In the genomic region with DNA sequence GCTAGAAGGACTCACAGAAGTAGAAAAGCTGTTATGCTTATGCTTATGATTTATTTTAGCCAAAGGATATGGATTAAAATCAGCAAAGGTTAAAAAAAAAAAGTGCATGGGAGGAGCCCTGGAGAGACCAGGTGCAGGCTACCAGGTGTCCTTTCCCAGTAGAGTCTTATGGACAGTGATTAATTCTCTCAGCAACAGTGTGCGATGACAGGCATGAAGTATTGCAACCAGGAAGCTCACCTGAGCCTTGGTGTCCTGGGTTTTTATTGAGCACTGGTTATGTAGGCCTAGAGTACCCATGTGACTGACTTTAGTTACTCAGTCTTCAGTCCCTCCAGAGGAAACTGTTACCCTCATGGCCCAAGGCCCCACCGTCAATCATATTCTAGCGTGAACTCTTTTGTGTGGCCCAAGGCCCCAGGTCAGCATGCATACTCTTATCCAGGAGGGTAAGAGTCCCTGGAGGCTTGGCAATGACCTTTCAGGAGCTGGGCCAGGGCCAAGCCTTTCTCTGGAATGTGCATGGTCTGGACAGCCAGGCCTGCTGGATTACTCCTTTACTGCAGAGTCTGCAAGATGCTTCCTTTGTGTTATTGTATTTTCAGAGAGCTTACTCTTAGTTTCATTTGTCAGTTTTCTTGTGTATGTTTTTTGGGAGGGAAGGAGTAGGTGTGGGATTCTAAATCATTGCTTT, we compare ENCODE assay signal across 23 cellular contexts.
DNase-seq lines count a peak whose midpoint lies in the region; ATAC-seq and TF ChIP-seq lines count a peak whose summit lies in the region.
"Had no signal": no experiment of that assay in that cellular context is flagged by ENCODE, and none has a peak within 500 bp of the region (broad histone marks: within the 10 kb centered on the region; RNA-seq: fewer than 3 reads in every experiment).

No MANE protein-coding gene starts in this region.

- no peak for TF ChIP-seq CTCF in choroid plexus epithelial cell (conservative IDR thresholded peaks at IDR 0.05; ENCODE audit: low read depth, low read length)
- TF ChIP-seq CTCF in lung (IDR thresholded peaks at IDR 0.05; ENCODE audit: control extremely low read depth, extremely low read depth): no peak
- no peak for TF ChIP-seq CTCF in stomach (IDR thresholded peaks at IDR 0.05)

- peak overlapping the region in 1 of 2 donors; percentile 4 for H3K27ac ChIP-seq in lung (ENCODE audit: low read depth in 1 of 2, low read length in 1 of 2)
- H3K27ac ChIP-seq in stomach: no peak overlapping the region
- H3K27ac ChIP-seq: 22Rv1, GM23248, Peyer's patch, SK-N-MC, tibial artery had no signal

- no peaks in the 10 kb centered on the region for H3K27me3 ChIP-seq in lung (ENCODE audit: control insufficient read depth, insufficient read depth)
- no peaks in the 10 kb centered on the region for H3K27me3 ChIP-seq in stomach
- H3K27me3 ChIP-seq: Peyer's patch, tibial artery had no signal

- WGBS in lung, 2 donors: 76 to 84% methylated on average over 3 of the region's 3 CpGs
- 55 to 77% (median 63%) methylated on average over 3 of the region's 3 CpGs for WGBS in stomach, 5 donors

- TF ChIP-seq POLR2A in stomach (IDR thresholded peaks at IDR 0.05): no peak

- H3K4me1 ChIP-seq in lung (ENCODE audit: control insufficient read depth in 2 of 2, insufficient read depth in 2 of 2, low read length in 2 of 2): no peaks in the 10 kb centered on the region
- peaks cover 0 to 5% (median 0%) of the 10 kb centered on the region in 4 donors for H3K4me1 ChIP-seq in stomach
- H3K4me1 ChIP-seq: Peyer's patch had no signal

- H3K36me3 ChIP-seq in lung (ENCODE audit: control insufficient read depth in 2 of 2, insufficient read depth in 2 of 2, low read length in 2 of 2) (no peaks in the 10 kb centered on the region), stomach (no peaks in the 10 kb centered on the region)
- H3K36me3 ChIP-seq: Peyer's patch, tibial artery had no signal

- no peak overlapping the region for H3K4me3 ChIP-seq in choroid plexus epithelial cell (ENCODE audit: low read depth, low read length)
- no peak overlapping the region for H3K4me3 ChIP-seq in lung
- no peak overlapping the region for H3K4me3 ChIP-seq in stomach
- H3K4me3 ChIP-seq: GM23248, Peyer's patch, SK-N-MC, tibial artery had no signal

- peak; percentile 15 for DNase-seq in DMS53 (lab: John Stamatoyannopoulos, UW)
- DNase-seq in DMS53 treated with DMSO at 0.1 percent for 48 hours (lab: John Stamatoyannopoulos, UW; ENCODE audit: unreplicated experiment): no peak
- peak; percentile 10 for DNase-seq in choroid plexus epithelial cell (ENCODE audit: low read depth)
- peak; percentile 74 for DNase-seq in lung (ENCODE audit: low spot score)
- peak; percentile 81 for DNase-seq in stomach
- DNase-seq in inferior parietal cortex (ENCODE audit: extremely low spot score): no peak
- DNase-seq in activated CD8-positive, alpha-beta memory T cell treated with anti-CD3 and anti-CD28 coated beads, Interleukin-2, amount 50 U/mL, for 4 hours: no peak
- DNase-seq: activated CD4-positive, alpha-beta T cell treated with anti-CD3 and anti-CD28 coated beads for 48 hours; activated naive CD4-positive, alpha-beta T cell treated with Interleukin-2 at 50 U/mL for 16 hours; activated T-cell treated with anti-CD3 and anti-CD28 coated beads, Interleukin-2, amount 50 U/mL, for 48 hours; amygdala; caudate nucleus; GM23248; naive thymus-derived CD4-positive, alpha-beta T cell; NCI-H146; NCI-H510A; nucleus accumbens; Peyer's patch; retina; tibial artery had no signal

- no peak for TF ChIP-seq EP300 in stomach (IDR thresholded peaks at IDR 0.05)

- intact Hi-C loops in stomach (cut with DNase I; ENCODE audit: low total_unique reads): no loop called here

- no peaks in the 10 kb centered on the region for H3K9me3 ChIP-seq in lung (ENCODE audit: control insufficient read depth in 2 of 2, insufficient read depth in 1 of 2, low read length in 1 of 2)
- no peaks in the 10 kb centered on the region for H3K9me3 ChIP-seq in stomach
- H3K9me3 ChIP-seq: Peyer's patch, tibial artery had no signal

- ATAC-seq in lung (ENCODE audit: insufficient read depth, low FRiP score) (no peak), HG02623 (IDR thresholded peaks at IDR 0.05; ENCODE audit: unreplicated experiment) (no peak)
- ATAC-seq: naive thymus-derived CD4-positive, alpha-beta T cell had no signal

Comparison
In these comparisons a context has a peak if more than half of its experiments do, and no peak if none do; other contexts are left out.
1. DNase-seq: peak in DMS53 (single experiment), choroid plexus epithelial cell (single experiment), lung (single experiment) and stomach (single experiment); none in DMS53 treated with DMSO at 0.1 percent for 48 hours (single experiment), inferior parietal cortex (single experiment) and activated CD8-positive, alpha-beta memory T cell treated with anti-CD3 and anti-CD28 coated beads, Interleukin-2, amount 50 U/mL, for 4 hours (single experiment).